Comparison of ENCODE assay signal across 24 cellular contexts in genomic region chr7:155447603-155448002, GRCh38. TPM values are rescaled to one million over a fixed set of nuclear protein-coding genes. Genes with fewer than 3 reads are reported as not detected.
A peak's percentile ranks its signal among the peaks of the same experiment; 100 is the strongest.
DNase-seq lines count a peak whose midpoint lies in the region; ATAC-seq and FAIRE-seq lines count a peak whose summit lies in the region.
"Had no signal": no experiment of that assay in that cellular context is flagged by ENCODE, and none has a peak within 500 bp of the region (broad histone marks: within the 10 kb centered on the region; RNA-seq: fewer than 3 reads in every experiment).

No MANE protein-coding gene starts in this region.

- POLR2A ChIA-PET in activated CD4-positive, alpha-beta T cell treated with anti-CD3 and anti-CD28 coated beads, Interleukin-2, amount 10 ng/mL, durations not matched to agents 7 days and 5 days (lab: Charles Lee) = no interaction called here

- ATAC-seq in naive B cell (ENCODE audit: low read depth in 2 of 2) = no peak
- no peak for ATAC-seq in stimulated activated naive B cell treated with anti-CD40 and anti-IgM and Interleukin-4, amounts not matched to agents 10 μg/mL and 1 μg/mL and 100 μg/mL, for 72 hours (replicated peaks)
- ATAC-seq in HG02852 (IDR thresholded peaks at IDR 0.05; ENCODE audit: unreplicated experiment) = no peak

- FAIRE-seq in RCC 7860 (lab: Jason Lieb, UNC) = no peak

- peaks cover 61% of the 10 kb centered on the region for H3K27me3 Mint-ChIP-seq in activated CD4-positive, alpha-beta T cell treated with anti-CD3 and anti-CD28 coated beads, Interleukin-2, amount 10 ng/mL, durations not matched to agents 7 days and 5 days
- peaks cover 63% of the 10 kb centered on the region for H3K27me3 Mint-ChIP-seq in activated CD4-positive, alpha-beta T cell treated with anti-CD3 and anti-CD28 coated beads, Interleukin-2, amount 10 ng/mL, durations not matched to agents 24 days and 14 days
- H3K27me3 Mint-ChIP-seq in activated T-helper 1 cell treated with anti-CD3 and anti-CD28 coated beads, Interleukin-12 subunit alpha, Interleukin-12 subunit beta, Interleukin-2, Interleukin-4 antibody, amounts not matched to agents 30 ng/mL and 10 ng/mL and 1 ng/mL, durations not matched to agents 14 hours and 24 hours and 36 hours (ENCODE audit: insufficient read depth) = peaks cover 56% of the 10 kb centered on the region
- H3K27me3 Mint-ChIP-seq in naive B cell = peaks cover 65 to 84% (median 81%) of the 10 kb centered on the region in 3 donors
- peaks cover 58 to 83% of the 10 kb centered on the region in 2 donors for H3K27me3 Mint-ChIP-seq in stimulated activated naive B cell treated with anti-CD40 and anti-IgM and Interleukin-4, amounts not matched to agents 10 μg/mL and 1 μg/mL and 100 μg/mL, for 72 hours

- DNase-seq in activated CD4-positive, alpha-beta T cell treated with anti-CD3 and anti-CD28 coated beads, Interleukin-2, amount 10 ng/mL, durations not matched to agents 7 days and 5 days = no peak
- DNase-seq in activated CD4-positive, alpha-beta T cell treated with anti-CD3 and anti-CD28 coated beads, Interleukin-2, amount 10 ng/mL, durations not matched to agents 24 days and 14 days = no peak
- DNase-seq in activated T-helper 1 cell treated with anti-CD3 and anti-CD28 coated beads, Interleukin-12 subunit alpha, Interleukin-12 subunit beta, Interleukin-2, Interleukin-4 antibody, amounts not matched to agents 30 ng/mL and 10 ng/mL and 1 ng/mL, durations not matched to agents 14 hours and 24 hours and 36 hours (ENCODE audit: low spot score) = no peak
- DNase-seq in naive B cell = no peak
- DNase-seq in stimulated activated naive B cell treated with anti-CD40 and anti-IgM and Interleukin-4, amounts not matched to agents 10 μg/mL and 1 μg/mL and 100 μg/mL, for 72 hours = no peak
- DNase-seq in caudate nucleus (lab: John Stamatoyannopoulos, UW) = no peak
- no peak for DNase-seq in RCC 7860 (ENCODE audit: low spot score)
- DNase-seq: 8988T; DMS 273 treated with DMSO at 0.1 percent for 48 hours; DND-41; HFFc6; NCI-H1417; NCI-H187; NCI-H2107; NCI-H510A; NCI-H748 treated with DMSO at 0.1 percent for 48 hours; NK-92 treated with Interleukin-12 subunit alpha and Interleukin-12 subunit beta, amount 100 ng/mL, for 24 hours had no signal

- no peak overlapping the region for H3K27ac ChIP-seq in caudate nucleus (ENCODE audit: low read depth, low read length)

- H3K4me3 Mint-ChIP-seq in activated CD4-positive, alpha-beta T cell treated with anti-CD3 and anti-CD28 coated beads, Interleukin-2, amount 10 ng/mL, durations not matched to agents 7 days and 5 days = no peak overlapping the region
- H3K4me3 Mint-ChIP-seq in activated CD4-positive, alpha-beta T cell treated with anti-CD3 and anti-CD28 coated beads, Interleukin-2, amount 10 ng/mL, durations not matched to agents 24 days and 14 days = no peak overlapping the region
- no peak overlapping the region for H3K4me3 Mint-ChIP-seq in activated T-helper 1 cell treated with anti-CD3 and anti-CD28 coated beads, Interleukin-12 subunit alpha, Interleukin-12 subunit beta, Interleukin-2, Interleukin-4 antibody, amounts not matched to agents 30 ng/mL and 10 ng/mL and 1 ng/mL, durations not matched to agents 14 hours and 24 hours and 36 hours
- peak overlapping the region in 6 of 8 donors; percentile 18 to 76 (median 59) for H3K4me3 Mint-ChIP-seq in naive B cell
- peak overlapping the region; percentile 30 to 55 for H3K4me3 Mint-ChIP-seq in stimulated activated naive B cell treated with anti-CD40 and anti-IgM and Interleukin-4, amounts not matched to agents 10 μg/mL and 1 μg/mL and 100 μg/mL, for 72 hours
- H3K4me3 Mint-ChIP-seq: HFFc6 had no signal

- H3K9me3 Mint-ChIP-seq in activated CD4-positive, alpha-beta T cell treated with anti-CD3 and anti-CD28 coated beads, Interleukin-2, amount 10 ng/mL, durations not matched to agents 7 days and 5 days = no peaks in the 10 kb centered on the region
- no peaks in the 10 kb centered on the region for H3K9me3 Mint-ChIP-seq in activated CD4-positive, alpha-beta T cell treated with anti-CD3 and anti-CD28 coated beads, Interleukin-2, amount 10 ng/mL, durations not matched to agents 24 days and 14 days
- no peaks in the 10 kb centered on the region for H3K9me3 Mint-ChIP-seq in activated T-helper 1 cell treated with anti-CD3 and anti-CD28 coated beads, Interleukin-12 subunit alpha, Interleukin-12 subunit beta, Interleukin-2, Interleukin-4 antibody, amounts not matched to agents 30 ng/mL and 10 ng/mL and 1 ng/mL, durations not matched to agents 14 hours and 24 hours and 36 hours
- peaks cover 0 to 3% (median 0%) of the 10 kb centered on the region in 7 donors for H3K9me3 Mint-ChIP-seq in naive B cell
- H3K9me3 Mint-ChIP-seq in stimulated activated naive B cell treated with anti-CD40 and anti-IgM and Interleukin-4, amounts not matched to agents 10 μg/mL and 1 μg/mL and 100 μg/mL, for 72 hours = no peaks in the 10 kb centered on the region
- H3K9me3 Mint-ChIP-seq: HFFc6 had no signal

- peaks cover 4% of the 10 kb centered on the region for H3K4me1 Mint-ChIP-seq in activated CD4-positive, alpha-beta T cell treated with anti-CD3 and anti-CD28 coated beads, Interleukin-2, amount 10 ng/mL, durations not matched to agents 7 days and 5 days
- H3K4me1 Mint-ChIP-seq in activated CD4-positive, alpha-beta T cell treated with anti-CD3 and anti-CD28 coated beads, Interleukin-2, amount 10 ng/mL, durations not matched to agents 24 days and 14 days = no peaks in the 10 kb centered on the region
- no peaks in the 10 kb centered on the region for H3K4me1 Mint-ChIP-seq in activated T-helper 1 cell treated with anti-CD3 and anti-CD28 coated beads, Interleukin-12 subunit alpha, Interleukin-12 subunit beta, Interleukin-2, Interleukin-4 antibody, amounts not matched to agents 30 ng/mL and 10 ng/mL and 1 ng/mL, durations not matched to agents 14 hours and 24 hours and 36 hours (ENCODE audit: low read depth)
- H3K4me1 Mint-ChIP-seq in naive B cell = peaks cover 10 to 26% (median 21%) of the 10 kb centered on the region in 3 donors
- H3K4me1 Mint-ChIP-seq in stimulated activated naive B cell treated with anti-CD40 and anti-IgM and Interleukin-4, amounts not matched to agents 10 μg/mL and 1 μg/mL and 100 μg/mL, for 72 hours = peaks cover 22 to 31% of the 10 kb centered on the region in 2 donors

- CTCF ChIA-PET in activated CD4-positive, alpha-beta T cell treated with anti-CD3 and anti-CD28 coated beads, Interleukin-2, amount 10 ng/mL, durations not matched to agents 7 days and 5 days (lab: Charles Lee) = interaction anchor here (0.7 kb wide), 1 partner anchor 56 kb away, joined by 3 read pairs; no protein-coding TSS in a partner anchor

- peak overlapping the region; percentile 71 for H3K27ac Mint-ChIP-seq in activated CD4-positive, alpha-beta T cell treated with anti-CD3 and anti-CD28 coated beads, Interleukin-2, amount 10 ng/mL, durations not matched to agents 7 days and 5 days
- H3K27ac Mint-ChIP-seq in activated CD4-positive, alpha-beta T cell treated with anti-CD3 and anti-CD28 coated beads, Interleukin-2, amount 10 ng/mL, durations not matched to agents 24 days and 14 days = no peak overlapping the region
- H3K27ac Mint-ChIP-seq in activated T-helper 1 cell treated with anti-CD3 and anti-CD28 coated beads, Interleukin-12 subunit alpha, Interleukin-12 subunit beta, Interleukin-2, Interleukin-4 antibody, amounts not matched to agents 30 ng/mL and 10 ng/mL and 1 ng/mL, durations not matched to agents 14 hours and 24 hours and 36 hours = peak overlapping the region; percentile 79
- peak overlapping the region in 1 of 6 donors; percentile 81 for H3K27ac Mint-ChIP-seq in naive B cell
- peak overlapping the region; percentile 63 for H3K27ac Mint-ChIP-seq in stimulated activated naive B cell treated with anti-CD40 and anti-IgM and Interleukin-4, amounts not matched to agents 10 μg/mL and 1 μg/mL and 100 μg/mL, for 72 hours
- H3K27ac Mint-ChIP-seq: HFFc6 had no signal

- intact Hi-C loops in activated CD4-positive, alpha-beta T cell treated with anti-CD3 and anti-CD28 coated beads, Interleukin-2, amount 10 ng/mL, durations not matched to agents 24 days and 14 days (cut with micrococcal nuclease) = loop anchor here (2.0 kb wide), 1 partner anchor 71 kb away; no protein-coding TSS in a partner anchor
- intact Hi-C loops in activated T-helper 1 cell treated with anti-CD3 and anti-CD28 coated beads, Interleukin-12 subunit alpha, Interleukin-12 subunit beta, Interleukin-2, Interleukin-4 antibody, amounts not matched to agents 30 ng/mL and 10 ng/mL and 1 ng/mL, durations not matched to agents 14 hours and 24 hours and 36 hours (cut with micrococcal nuclease) = no loop called here

- peaks cover 2% of the 10 kb centered on the region for H3K36me3 Mint-ChIP-seq in activated CD4-positive, alpha-beta T cell treated with anti-CD3 and anti-CD28 coated beads, Interleukin-2, amount 10 ng/mL, durations not matched to agents 7 days and 5 days (ENCODE audit: low read depth)
- no peaks in the 10 kb centered on the region for H3K36me3 Mint-ChIP-seq in activated CD4-positive, alpha-beta T cell treated with anti-CD3 and anti-CD28 coated beads, Interleukin-2, amount 10 ng/mL, durations not matched to agents 24 days and 14 days (ENCODE audit: low read depth)
- H3K36me3 Mint-ChIP-seq in activated T-helper 1 cell treated with anti-CD3 and anti-CD28 coated beads, Interleukin-12 subunit alpha, Interleukin-12 subunit beta, Interleukin-2, Interleukin-4 antibody, amounts not matched to agents 30 ng/mL and 10 ng/mL and 1 ng/mL, durations not matched to agents 14 hours and 24 hours and 36 hours (ENCODE audit: low read depth) = peaks cover 6% of the 10 kb centered on the region
- peaks cover 0 to 10% of the 10 kb centered on the region in 2 donors for H3K36me3 Mint-ChIP-seq in naive B cell
- peaks cover 2 to 9% of the 10 kb centered on the region in 2 donors for H3K36me3 Mint-ChIP-seq in stimulated activated naive B cell treated with anti-CD40 and anti-IgM and Interleukin-4, amounts not matched to agents 10 μg/mL and 1 μg/mL and 100 μg/mL, for 72 hours

RNA-seq across cellular contexts. Expression of gene EN2, which starts 10.3 kb away (rescaled TPM):
- total RNA-seq in activated CD4-positive, alpha-beta T cell treated with anti-CD3 and anti-CD28 coated beads, Interleukin-2, amount 10 ng/mL, durations not matched to agents 7 days and 5 days = not detected
- total RNA-seq in activated CD4-positive, alpha-beta T cell treated with anti-CD3 and anti-CD28 coated beads, Interleukin-2, amount 10 ng/mL, durations not matched to agents 24 days and 14 days = not detected in 2 replicates
- not detected in 2 replicates for total RNA-seq in activated T-helper 1 cell treated with anti-CD3 and anti-CD28 coated beads, Interleukin-12 subunit alpha, Interleukin-12 subunit beta, Interleukin-2, Interleukin-4 antibody, amounts not matched to agents 30 ng/mL and 10 ng/mL and 1 ng/mL, durations not matched to agents 14 hours and 24 hours and 36 hours
- not detected for polyA plus RNA-seq in naive B cell (ENCODE audit: low read depth in 6 of 6)
- total RNA-seq: G401, H7, HFFc6, M059J, OCI-LY7 had no signal
- polyA plus RNA-seq: AG04450, CD14-positive monocyte had no signal

Comparison
In these comparisons a context has a peak if more than half of its experiments do, and no peak if none do; other contexts are left out.
1. H3K4me3 Mint-ChIP-seq: peak in naive B cell (6 of 8) and stimulated activated naive B cell treated with anti-CD40 and anti-IgM and Interleukin-4, amounts not matched to agents 10 μg/mL and 1 μg/mL and 100 μg/mL, for 72 hours (2 of 2); none in activated CD4-positive, alpha-beta T cell treated with anti-CD3 and anti-CD28 coated beads, Interleukin-2, amount 10 ng/mL, durations not matched to agents 7 days and 5 days (single experiment), activated CD4-positive, alpha-beta T cell treated with anti-CD3 and anti-CD28 coated beads, Interleukin-2, amount 10 ng/mL, durations not matched to agents 24 days and 14 days (single experiment) and activated T-helper 1 cell treated with anti-CD3 and anti-CD28 coated beads, Interleukin-12 subunit alpha, Interleukin-12 subunit beta, Interleukin-2, Interleukin-4 antibody, amounts not matched to agents 30 ng/mL and 10 ng/mL and 1 ng/mL, durations not matched to agents 14 hours and 24 hours and 36 hours (single experiment).